12 cellular contexts compared by ENCODE assay signal in the genomic region with DNA sequence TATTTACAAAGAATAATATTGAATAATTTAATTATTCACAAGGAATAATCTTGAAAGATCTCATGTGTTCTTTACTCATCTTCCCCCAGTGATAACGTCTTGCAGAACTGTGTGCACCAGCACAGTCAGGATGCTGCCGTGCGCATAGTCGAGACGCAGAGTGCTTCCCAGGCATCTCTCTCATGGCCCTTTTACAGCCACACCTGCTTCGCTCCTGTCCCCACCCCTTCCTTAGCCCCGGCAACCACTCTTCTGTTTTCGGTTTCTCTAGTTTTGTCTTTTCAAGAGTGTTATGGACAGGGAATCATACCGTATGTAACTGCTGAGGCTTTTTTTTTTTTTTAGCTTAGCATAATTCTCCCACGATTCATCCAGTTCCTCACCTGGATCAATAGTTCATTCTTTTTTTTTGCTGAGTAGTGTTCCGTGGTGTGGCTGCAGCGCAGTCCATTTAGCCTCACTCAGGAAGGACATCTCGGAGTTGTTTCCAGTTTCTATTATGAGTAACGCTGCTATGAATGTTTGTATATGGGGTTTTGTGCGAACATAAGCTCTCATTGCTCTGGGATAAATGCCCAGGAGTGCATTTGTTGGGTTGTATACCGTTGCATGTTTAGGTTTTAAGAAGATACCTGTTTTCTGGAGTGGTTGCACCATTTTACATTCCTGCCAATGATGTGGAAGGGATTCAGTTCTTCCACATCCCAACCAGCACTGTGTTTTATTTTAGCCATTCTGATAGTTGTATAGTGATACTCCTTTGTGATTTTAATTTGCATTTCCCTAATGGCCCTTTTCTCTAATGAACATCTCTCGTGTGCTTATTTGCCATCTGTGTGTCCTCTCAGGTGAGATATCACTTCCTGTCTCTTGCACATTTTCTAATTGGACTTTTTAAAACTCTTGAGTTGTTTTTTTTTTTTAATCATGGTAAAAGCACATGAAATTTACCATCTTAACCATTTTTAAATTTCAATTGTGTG. TPM values are rescaled to one million over a fixed set of nuclear protein-coding genes. Genes with fewer than 3 reads are reported as not detected.
A peak's percentile ranks its signal among the peaks of the same experiment; 100 is the strongest.
DNase-seq lines count a peak whose midpoint lies in the region; ATAC-seq, FAIRE-seq and TF ChIP-seq lines count a peak whose summit lies in the region.
"Had no signal": no experiment of that assay in that cellular context is flagged by ENCODE, and none has a peak within 500 bp of the region (broad histone marks: within the 10 kb centered on the region; RNA-seq: fewer than 3 reads in every experiment).

No MANE protein-coding gene starts in this region.

- H3K4me3 Mint-ChIP-seq in CD4-positive, CD25-positive, alpha-beta regulatory T cell: peak overlapping the region; percentile 79 to 96 (median 89)
- H3K4me3 Mint-ChIP-seq: central memory CD8-positive, alpha-beta T cell; nephron had no signal

- H3K36me3 ChIP-seq in CD4-positive, CD25-positive, alpha-beta regulatory T cell (ENCODE audit: control insufficient read depth, insufficient read depth, low read length): peaks cover 25% of the 10 kb centered on the region

- H3K36me3 Mint-ChIP-seq in CD4-positive, CD25-positive, alpha-beta regulatory T cell: peaks cover 19% of the 10 kb centered on the region

- no peak for FAIRE-seq in HTR-8/SVneo (lab: Jason Lieb, UNC)

- no peaks in the 10 kb centered on the region for H3K27me3 Mint-ChIP-seq in CD4-positive, CD25-positive, alpha-beta regulatory T cell
- H3K27me3 Mint-ChIP-seq: central memory CD8-positive, alpha-beta T cell had no signal

- no peak for TF ChIP-seq CTCF in GM12865 (IDR thresholded peaks at IDR 0.05; ENCODE audit: insufficient read depth, low read depth, low read length, missing control alignments)

- ATAC-seq in CD4-positive, CD25-positive, alpha-beta regulatory T cell (ENCODE audit: low read depth in 2 of 2): peak; percentile 44 to 59
- ATAC-seq: HCT116 had no signal

- no peaks in the 10 kb centered on the region for H3K9me3 Mint-ChIP-seq in CD4-positive, CD25-positive, alpha-beta regulatory T cell
- H3K9me3 Mint-ChIP-seq: central memory CD8-positive, alpha-beta T cell; nephron had no signal

- H3K9me3 ChIP-seq in CD4-positive, CD25-positive, alpha-beta regulatory T cell (ENCODE audit: control insufficient read depth in 2 of 2, low read length in 2 of 2): no peaks in the 10 kb centered on the region

- H3K27ac Mint-ChIP-seq in CD4-positive, CD25-positive, alpha-beta regulatory T cell: peak overlapping the region; percentile 90 to 96 (median 93)
- H3K27ac Mint-ChIP-seq: nephron had no signal

- peak overlapping the region; percentile 74 for H3K27ac ChIP-seq in CD4-positive, CD25-positive, alpha-beta regulatory T cell (ENCODE audit: insufficient read depth, low read length, poor library complexity, severe bottlenecking)

- H3K4me1 ChIP-seq in CD4-positive, CD25-positive, alpha-beta regulatory T cell (ENCODE audit: control insufficient read depth, insufficient read depth, low read length, poor library complexity, severe bottlenecking): peaks cover 47% of the 10 kb centered on the region

- peaks cover 5 to 50% (median 30%) of the 10 kb centered on the region in 4 donors for H3K4me1 Mint-ChIP-seq in CD4-positive, CD25-positive, alpha-beta regulatory T cell

- peak overlapping the region; percentile 85 for H3K4me3 ChIP-seq in CD4-positive, CD25-positive, alpha-beta regulatory T cell (ENCODE audit: low read depth, low read length)
- peak overlapping the region; percentile 31 for H3K4me3 ChIP-seq in GM12865 (ENCODE audit: low read depth, low read length)
- H3K4me3 ChIP-seq: skin epidermis had no signal

- H3K27me3 ChIP-seq in CD4-positive, CD25-positive, alpha-beta regulatory T cell (ENCODE audit: control insufficient read depth, insufficient read depth, low read length): no peaks in the 10 kb centered on the region

- DNase-seq in CD4-positive, CD25-positive, alpha-beta regulatory T cell: peak in 2 of 3 donors; percentile 12 to 71
- DNase-seq in GM12865 (ENCODE audit: low read depth) (peak; percentile 71), RPMI8226 (peak; percentile 84), dermis blood vessel endothelial cell (peak; percentile 63), T-helper 9 cell (no peak), HTR-8/SVneo (ENCODE audit: insufficient read length, low spot score) (no peak), dedifferentiated amniotic fluid mesenchymal stem cell (ENCODE audit: extremely low spot score) (no peak)
- DNase-seq in stimulated activated CD4-positive, alpha-beta T cell treated with anti-CD3 and anti-CD28 coated beads, Interleukin-4, amount 100 ng/mL, for 1 hour: no peak

RNA-seq across cellular contexts. Expression of a gene that starts 47.6 kb away (rescaled TPM):
- 143 TPM for total RNA-seq in CD4-positive, CD25-positive, alpha-beta regulatory T cell
- 10 to 100 TPM; 13.2 to 20.8 (median 20.2) TPM for polyA plus RNA-seq in CD4-positive, CD25-positive, alpha-beta regulatory T cell
- 322 and 488 TPM in 2 replicates for total RNA-seq in dermis blood vessel endothelial cell

Comparison
In these comparisons a context has a peak if more than half of its experiments do, and no peak if none do; other contexts are left out.
1. DNase-seq: peak in CD4-positive, CD25-positive, alpha-beta regulatory T cell (2 of 3), GM12865 (single experiment), RPMI8226 (single experiment) and dermis blood vessel endothelial cell (single experiment); none in T-helper 9 cell (single experiment), HTR-8/SVneo (single experiment), stimulated activated CD4-positive, alpha-beta T cell treated with anti-CD3 and anti-CD28 coated beads, Interleukin-4, amount 100 ng/mL, for 1 hour (single experiment) and dedifferentiated amniotic fluid mesenchymal stem cell (single experiment).